In the genomic region with DNA sequence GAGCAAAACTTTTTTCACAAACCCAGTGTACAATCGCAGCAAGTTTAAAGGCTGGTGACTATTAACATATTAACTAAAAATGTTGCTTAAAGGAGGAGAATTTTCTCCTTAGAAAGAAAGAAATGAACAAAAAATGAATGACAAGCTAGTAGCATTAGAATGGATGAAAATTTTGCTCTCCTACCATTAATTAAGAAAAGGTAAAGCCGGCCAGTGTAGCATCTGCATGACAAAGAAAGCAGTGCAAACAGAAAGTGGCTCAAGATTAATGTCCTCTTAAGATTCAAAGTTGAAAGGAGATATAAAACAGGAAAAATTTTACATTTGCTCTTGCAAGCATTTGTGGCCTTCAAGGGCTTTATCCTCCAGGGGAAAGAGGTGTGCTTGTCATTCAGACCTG, we compare ENCODE assay signal across 34 cellular contexts.
"Had no signal": no experiment of that assay in that cellular context is flagged by ENCODE, and none has a peak within 500 bp of the region (broad histone marks: within the 10 kb centered on the region; RNA-seq: fewer than 3 reads in every experiment).

No MANE protein-coding gene starts in this region.

- H3K4me1 Mint-ChIP-seq: T-cell had no signal

- H3K36me3 ChIP-seq: MG63, SJCRH30 had no signal

- H3K4me1 ChIP-seq: SJCRH30 had no signal

- H3K4me3 ChIP-seq: MG63, PC-9, SJCRH30, SK-N-MC had no signal

- H3K27me3 ChIP-seq: MG63, SJCRH30 had no signal

- H3K4me3 Mint-ChIP-seq: T-cell had no signal

- H3K36me3 Mint-ChIP-seq: T-cell had no signal

- H3K27me3 Mint-ChIP-seq: T-cell had no signal

- H3K27ac Mint-ChIP-seq: T-cell had no signal

- FAIRE-seq: RCC 7860 had no signal

- DNase-seq: Karpas-422, MG63, NCI-H1048, NCI-H1092 treated with DMSO at 0.1 percent for 48 hours, NCI-H1105 treated with DMSO at 0.1 percent for 48 hours, NCI-H1417, NCI-H1436, NCI-H146, NCI-H1694, NCI-H187, NCI-H1930, NCI-H2029 treated with DMSO at 0.1 percent for 48 hours, NCI-H2081 treated with DMSO at 0.1 percent for 48 hours, NCI-H2107, NCI-H2171, NCI-H226, NCI-H446 treated with DMSO at 0.1 percent for 48 hours, NCI-H510A, NCI-H524, NCI-H526, NCI-H69, NCI-H748 treated with DMSO at 0.1 percent for 48 hours, NCI-H82, PC-9, SHP77, SIG-M5, SJCRH30, T-cell had no signal

- H2AFZ ChIP-seq: PC-9 had no signal

- ATAC-seq: Panc1, Right ventricle myocardium inferior, SK-N-SH treated with all-trans-retinoic acid at 6 μM for 48 hours, T-cell had no signal

- H3K9me3 ChIP-seq: MG63, SJCRH30 had no signal

- H3K27ac ChIP-seq: PC-9, RWPE1, SJCRH30, SK-N-MC had no signal

- H3K4me2 ChIP-seq: PC-9 had no signal
